In the genomic region with DNA sequence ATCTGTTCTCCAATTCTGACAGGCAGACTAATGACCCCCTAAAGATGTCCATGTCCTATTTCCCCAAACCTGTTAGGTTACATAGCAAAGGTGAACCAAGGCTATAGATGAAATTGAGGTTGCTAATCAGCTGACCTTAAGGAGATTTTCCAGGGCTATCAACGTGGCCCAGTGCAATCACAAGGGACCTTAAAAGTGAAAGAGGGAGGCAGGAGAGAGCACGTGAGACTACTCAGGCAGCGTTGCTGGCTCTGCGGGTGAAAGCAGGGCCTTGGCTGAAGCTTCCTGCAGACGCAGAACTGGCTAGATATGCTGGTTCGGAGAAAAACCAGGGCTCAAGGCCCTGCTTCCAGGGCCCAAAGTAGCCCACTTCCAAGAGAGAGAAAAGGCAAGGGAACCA, we compare ENCODE assay signal across 17 cellular contexts.
A peak's percentile ranks its signal among the peaks of the same experiment; 100 is the strongest.
DNase-seq lines count a peak whose midpoint lies in the region; TF ChIP-seq lines count a peak whose summit lies in the region.
"Had no signal": no experiment of that assay in that cellular context is flagged by ENCODE, and none has a peak within 500 bp of the region (broad histone marks: within the 10 kb centered on the region; RNA-seq: fewer than 3 reads in every experiment).

No MANE protein-coding gene starts in this region.

- peak overlapping the region; percentile 42 for H2AFZ ChIP-seq in mesenchymal stem cell (ENCODE audit: low read depth, low read length)

- intact Hi-C loops in dorsolateral prefrontal cortex (cut with DNase I), result loop anchor here (1.0 to 5.0 kb wide), 4 partner anchors 10 to 93 kb away; a partner anchor contains a TSS

- H2AK5ac ChIP-seq in mesenchymal stem cell (ENCODE audit: low read length, severe bottlenecking), result no peak overlapping the region

- H4K91ac ChIP-seq in mesenchymal stem cell (ENCODE audit: low read length), result peak overlapping the region; percentile 30

- H3K23ac ChIP-seq in mesenchymal stem cell (ENCODE audit: low read length in 2 of 2), result peak overlapping the region in 1 of 2 experiments; percentile 52

- peak overlapping the region; percentile 80 for H3K4ac ChIP-seq in mesenchymal stem cell (ENCODE audit: low read depth in 1 of 2, low read length in 2 of 2)

- peaks cover 5% of the 10 kb centered on the region for H3K79me1 ChIP-seq in mesenchymal stem cell (replicated peaks; ENCODE audit: low read length, poor library complexity, severe bottlenecking)

- TF ChIP-seq CTCF in WERI-Rb-1 (IDR thresholded peaks at IDR 0.05; ENCODE audit: low read depth, low read length) (no peak), dorsolateral prefrontal cortex (IDR thresholded peaks at IDR 0.05 in 54 of 56, conservative IDR thresholded peaks at IDR 0.05 in 2 of 56; ENCODE audit: low read depth in 1 of 56, partially characterized antibody in 56 of 56) (no peak), suprapubic skin (IDR thresholded peaks at IDR 0.05) (no peak)

- no peak overlapping the region for H3K4me3 ChIP-seq in WERI-Rb-1 (ENCODE audit: low read depth, low read length)
- peak overlapping the region in 8 of 59 donors; percentile 2 to 36 (median 17) for H3K4me3 ChIP-seq in dorsolateral prefrontal cortex
- no peak overlapping the region for H3K4me3 ChIP-seq in mesenchymal stem cell (ENCODE audit: insufficient read depth in 1 of 2, low read depth in 1 of 2, low read length in 2 of 2)
- H3K4me3 ChIP-seq in suprapubic skin, result no peak overlapping the region
- H3K4me3 ChIP-seq: colonic mucosa, HAP-1, ovary, upper lobe of right lung had no signal

- 72% methylated on average over 6 of the region's 6 CpGs for WGBS in mesenchymal stem cell
- WGBS in suprapubic skin, result 90% methylated on average over 6 of the region's 6 CpGs

- peak overlapping the region in 1 of 2 experiments; percentile 60 for H3K14ac ChIP-seq in mesenchymal stem cell (ENCODE audit: low read length in 2 of 2)

- peak overlapping the region; percentile 27 for H4K8ac ChIP-seq in mesenchymal stem cell (ENCODE audit: low read length)

- no peak for TF ChIP-seq POLR2A in suprapubic skin (IDR thresholded peaks at IDR 0.05)

- H3K4me1 ChIP-seq in mesenchymal stem cell (ENCODE audit: control insufficient read depth, insufficient read depth, low read depth, low read length), result peaks cover 2% of the 10 kb centered on the region
- peaks cover 20% of the 10 kb centered on the region for H3K4me1 ChIP-seq in suprapubic skin
- H3K4me1 ChIP-seq: colonic mucosa had no signal

- no peak overlapping the region for H3K4me2 ChIP-seq in mesenchymal stem cell (ENCODE audit: low read length, poor library complexity, severe bottlenecking)

- no peaks in the 10 kb centered on the region for H3K9me3 ChIP-seq in WERI-Rb-1 (ENCODE audit: severe bottlenecking)
- no peaks in the 10 kb centered on the region for H3K9me3 ChIP-seq in mesenchymal stem cell (ENCODE audit: control insufficient read depth, low read length)
- no peaks in the 10 kb centered on the region for H3K9me3 ChIP-seq in suprapubic skin
- H3K9me3 ChIP-seq: colonic mucosa, HAP-1, ovary, upper lobe of right lung had no signal

- peak overlapping the region; percentile 37 to 93 for H3K18ac ChIP-seq in mesenchymal stem cell (ENCODE audit: low read depth in 1 of 2, low read length in 2 of 2)

- peak overlapping the region; percentile 46 to 99 for H2BK12ac ChIP-seq in mesenchymal stem cell (ENCODE audit: low read length in 2 of 2)

- DNase-seq in WERI-Rb-1 (peak; percentile 10), dorsolateral prefrontal cortex (peak in 2 of 10 donors; percentile 42 to 45), mesenchymal stem cell (peak; percentile 24), suprapubic skin (ENCODE audit: low spot score in 2 of 2) (no peak), HPDE6-E6E7 (ENCODE audit: extremely low spot score) (no peak), NCI-H1092 (lab: John Stamatoyannopoulos, UW) (no peak), COR-L47 (lab: John Stamatoyannopoulos, UW) (no peak)
- DNase-seq: activated CD8-positive, alpha-beta memory T cell treated with anti-CD3 and anti-CD28 coated beads for 24 hours; CD8-positive, alpha-beta memory T cell; colonic mucosa; mesendoderm; naive thymus-derived CD8-positive, alpha-beta T cell; ovary; RPMI8226; stimulated activated naive CD4-positive, alpha-beta T cell treated with Interleukin-2 at 50 U/mL for 16 hours; upper lobe of right lung had no signal

- no peak for TF ChIP-seq EP300 in suprapubic skin (IDR thresholded peaks at IDR 0.05)

- H3K27ac ChIP-seq in WERI-Rb-1 (peak overlapping the region; percentile 38), dorsolateral prefrontal cortex (peak overlapping the region; percentile 73 to 99 (median 94)), mesenchymal stem cell (ENCODE audit: low read length, poor library complexity, severe bottlenecking) (no peak overlapping the region), suprapubic skin (peak overlapping the region; percentile 62)
- H3K27ac ChIP-seq: colonic mucosa, ovary, upper lobe of right lung had no signal

- H3K27me3 ChIP-seq in WERI-Rb-1 (ENCODE audit: insufficient read depth, low read depth, severe bottlenecking) (no peaks in the 10 kb centered on the region), dorsolateral prefrontal cortex (no peaks in the 10 kb centered on the region), mesenchymal stem cell (ENCODE audit: control insufficient read depth in 1 of 2, insufficient read depth in 1 of 2, low read length in 2 of 2) (no peaks in the 10 kb centered on the region), suprapubic skin (no peaks in the 10 kb centered on the region)
- H3K27me3 ChIP-seq: colonic mucosa, upper lobe of right lung had no signal

- H2BK120ac ChIP-seq in mesenchymal stem cell (ENCODE audit: low read depth, low read length), result peak overlapping the region; percentile 19

- H3K36me3 ChIP-seq in WERI-Rb-1 (no peaks in the 10 kb centered on the region), mesenchymal stem cell (ENCODE audit: control insufficient read depth in 1 of 2, insufficient read depth in 2 of 2, low read depth in 1 of 2, low read length in 2 of 2) (no peaks in the 10 kb centered on the region), suprapubic skin (no peaks in the 10 kb centered on the region)
- H3K36me3 ChIP-seq: colonic mucosa, HAP-1, ovary, upper lobe of right lung had no signal

- no peak overlapping the region for H2BK5ac ChIP-seq in mesenchymal stem cell (ENCODE audit: low read depth, low read length, poor library complexity, severe bottlenecking)

- H2BK15ac ChIP-seq in mesenchymal stem cell (ENCODE audit: low read depth, poor library complexity, severe bottlenecking), result peak overlapping the region; percentile 84

- H3K9ac ChIP-seq in mesenchymal stem cell (ENCODE audit: low read length), result peak overlapping the region; percentile 30

Comparison
In these comparisons a context has a peak if more than half of its experiments do, and no peak if none do; other contexts are left out.
1. DNase-seq: peak in WERI-Rb-1 (single experiment) and mesenchymal stem cell (single experiment); none in suprapubic skin (0 of 2), HPDE6-E6E7 (single experiment), NCI-H1092 (single experiment) and COR-L47 (single experiment).